In the genomic region with DNA sequence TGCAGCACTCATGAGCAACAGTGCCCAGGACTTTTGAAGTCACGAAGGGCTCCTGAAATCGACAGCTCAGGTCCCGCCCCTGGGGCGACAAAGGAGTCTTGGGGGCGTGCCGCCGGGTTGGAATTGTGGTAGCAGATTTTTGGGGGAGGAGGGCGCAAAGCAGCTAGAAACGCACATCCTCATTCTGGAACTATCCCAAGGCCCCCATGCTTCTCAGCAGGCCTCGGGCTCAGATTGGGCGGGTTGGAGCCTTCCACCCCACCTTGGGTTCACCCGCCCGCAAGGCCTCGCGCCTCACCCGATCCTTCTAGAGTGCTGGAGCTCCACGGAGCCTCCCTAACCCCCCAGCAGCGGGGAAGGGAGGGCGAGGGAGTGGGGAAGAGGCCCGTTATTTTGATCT, we compare ENCODE assay signal across 26 cellular contexts.
DNase-seq lines count a peak whose midpoint lies in the region; ATAC-seq, FAIRE-seq and TF ChIP-seq lines count a peak whose summit lies in the region.
"Had no signal": no experiment of that assay in that cellular context is flagged by ENCODE, and none has a peak within 500 bp of the region (broad histone marks: within the 10 kb centered on the region; RNA-seq: fewer than 3 reads in every experiment).

No MANE protein-coding gene starts in this region.

- no peak for TF ChIP-seq POLR2A in H1 (IDR thresholded peaks at IDR 0.05; ENCODE audit: control extremely low read depth in 1 of 2, low read depth in 2 of 2, low read length in 2 of 2)

- H4K20me1 ChIP-seq in GM23248 (ENCODE audit: insufficient read depth) (no peaks in the 10 kb centered on the region), H1 (replicated peaks in 1 of 2; ENCODE audit: control insufficient read depth in 1 of 2, insufficient read depth in 2 of 2, low read length in 2 of 2) (no peaks in the 10 kb centered on the region)

- H4K91ac ChIP-seq in H1 (replicated peaks; ENCODE audit: insufficient read length, low read length) = no peak overlapping the region

- H3F3A ChIP-seq in GM23248 (ENCODE audit: insufficient read depth) = peaks cover 52% of the 10 kb centered on the region

- intact Hi-C loops in kidney (cut with DNase I) = no loop called here

- H3K4me3 ChIP-seq in GM23248 (0 out of 2 replicates have a peak overlapping the region, but pooled peaks have one; percentile 98), H1 (ENCODE audit: extremely low read depth in 1 of 4, insufficient read depth in 2 of 4, low read depth in 3 of 4, low read length in 4 of 4) (peak overlapping the region; percentile 14 to 70 (median 47); a peak in 5 of 8 replicates), kidney (ENCODE audit: low read length in 2 of 2) (no peak overlapping the region), skeletal muscle satellite cell (ENCODE audit: low read length) (peak overlapping the region; percentile 87), SJCRH30 (no peak overlapping the region)
- H3K4me3 ChIP-seq: left lung had no signal

- H4K5ac ChIP-seq in H1 (ENCODE audit: insufficient read length, low read depth, low read length) = no peak overlapping the region

- CTCF ChIA-PET in H1 (lab: Charles Lee; ENCODE audit: partially characterized antibody) = interaction anchor here (0.7 to 2.3 kb wide), 3 partner anchors 25 to 219 kb away, joined by 3 to 10 read pairs (median 5); no protein-coding TSS in a partner anchor

- H2AFZ ChIP-seq in GM23248 (no peak overlapping the region), H1 (ENCODE audit: low read length) (no peak overlapping the region)

- WGBS in GM23248 (ENCODE audit: low coverage in 1 of 2, low lambda C conversion rate in 2 of 2, missing lambda C conversion rate in 2 of 2), 2 experiments = 74 to 79% methylated on average over 8 to 19 of the region's 20 CpGs
- WGBS in H1 (ENCODE audit: extremely low coverage in 1 of 2, insufficient coverage in 1 of 2, insufficient read length in 1 of 2, insufficient replicate concordance in 2 of 2, low coverage in 1 of 2, low lambda C conversion rate in 2 of 2, missing lambda C conversion rate in 1 of 2), 2 experiments = 15% methylated on average over 13 of the region's 20 CpGs; no CpG with 5 or more reads in 1 of the 2 experiments

- H3K27ac ChIP-seq in GM23248 (0 out of 2 replicates have a peak overlapping the region, but pooled peaks have one; percentile 53), H1 (ENCODE audit: low read depth, low read length) (no peak overlapping the region), kidney (ENCODE audit: low read depth in 2 of 2, low read length in 2 of 2) (peak overlapping the region in 1 of 2 donors; percentile 32), SJCRH30 (no peak overlapping the region)
- H3K27ac ChIP-seq: cardiac muscle cell, gastroesophageal sphincter, left lung, Peyer's patch, suprapubic skin had no signal

- no peak overlapping the region for H2BK15ac ChIP-seq in H1 (ENCODE audit: low read length)

- POLR2A ChIA-PET in H1 (lab: Charles Lee; ENCODE audit: partially characterized antibody) = interaction anchor here (0.7 to 0.8 kb wide), 2 partner anchors 24 to 44 kb away, joined by 3 read pairs; no protein-coding TSS in a partner anchor

- H2BK20ac ChIP-seq in H1 (ENCODE audit: low read length) = no peak overlapping the region

- no peak overlapping the region for H2BK12ac ChIP-seq in H1 (ENCODE audit: low read depth, low read length)

- peaks cover 14% of the 10 kb centered on the region; the same call in 1 of the 2 replicates for H3K23me2 ChIP-seq in H1 (ENCODE audit: low read depth, low read length)

- no peak for TF ChIP-seq RAD21 in H1 (IDR thresholded peaks at IDR 0.05 in 1 of 2, conservative IDR thresholded peaks at IDR 0.05 in 1 of 2; ENCODE audit: low read depth in 2 of 2, low read length in 2 of 2)

- H2AK5ac ChIP-seq in H1 (ENCODE audit: low read depth, low read length) = no peak overlapping the region

- H3K27me3 ChIP-seq in GM23248 (replicated peaks; ENCODE audit: insufficient read depth) (no peaks in the 10 kb centered on the region), H1 (replicated peaks in 1 of 4; ENCODE audit: control insufficient read depth in 3 of 4, extremely low read depth in 1 of 4, insufficient read depth in 3 of 4, low read length in 3 of 4) (peaks cover 17 to 41% (median 33%) of the 10 kb centered on the region in 4 experiments; a peak in 6 of 7 replicates), skeletal muscle satellite cell (ENCODE audit: control insufficient read depth, insufficient read depth, low read length) (no peaks in the 10 kb centered on the region), SJCRH30 (no peaks in the 10 kb centered on the region)

- H3K4ac ChIP-seq in H1 (replicated peaks; ENCODE audit: insufficient read length, low read depth, low read length) = no peak overlapping the region

- no peaks in the 10 kb centered on the region for H3K9me3 ChIP-seq in GM23248 (ENCODE audit: low read depth)
- H3K9me3 ChIP-seq in H1 (ENCODE audit: insufficient read depth in 2 of 2, low read depth in 1 of 2, low read length in 1 of 2) = no peaks in the 10 kb centered on the region
- H3K9me3 ChIP-seq in kidney (ENCODE audit: control insufficient read depth in 1 of 2, low read length in 2 of 2) = no peaks in the 10 kb centered on the region
- no peaks in the 10 kb centered on the region for H3K9me3 ChIP-seq in skeletal muscle satellite cell (replicated peaks; ENCODE audit: low read length)
- no peaks in the 10 kb centered on the region for H3K9me3 ChIP-seq in SJCRH30 (replicated peaks)
- H3K9me3 ChIP-seq: gastroesophageal sphincter, left lung, Peyer's patch, suprapubic skin had no signal

- peak overlapping the region; percentile 89; the same call in 1 of the 2 replicates for H3K9ac ChIP-seq in GM23248
- no peak overlapping the region; a peak in 1 of 7 replicates for H3K9ac ChIP-seq in H1 (replicated peaks in 1 of 4; ENCODE audit: extremely low read depth in 1 of 4, low read depth in 3 of 4, low read length in 3 of 4)
- H3K9ac ChIP-seq in kidney (ENCODE audit: low read length in 2 of 2) = no peak overlapping the region
- H3K9ac ChIP-seq in skeletal muscle satellite cell (ENCODE audit: low read depth, low read length) = peak overlapping the region; percentile 90

- H3K4me1 ChIP-seq in GM23248 (ENCODE audit: insufficient read depth) (peaks cover 3% of the 10 kb centered on the region; the same call in 1 of the 2 replicates), H1 (replicated peaks in 1 of 4; ENCODE audit: control insufficient read depth in 3 of 4, insufficient read depth in 4 of 4, low read length in 3 of 4) (peaks cover 2 to 22% (median 13%) of the 10 kb centered on the region in 4 experiments; a peak in 6 of 7 replicates), kidney (ENCODE audit: control insufficient read depth in 1 of 2, insufficient read depth in 1 of 2, low read depth in 1 of 2, low read length in 2 of 2) (peaks cover 0 to 2% of the 10 kb centered on the region in 2 donors), skeletal muscle satellite cell (ENCODE audit: control insufficient read depth, insufficient read depth, low read length) (peaks cover 19% of the 10 kb centered on the region), SJCRH30 (peaks cover 21% of the 10 kb centered on the region)

- no peak overlapping the region for H3K14ac ChIP-seq in H1 (ENCODE audit: insufficient read length)

- peak overlapping the region; percentile 68 for H4K8ac ChIP-seq in H1 (ENCODE audit: extremely low read depth, insufficient read depth, low read length)

- no peak overlapping the region for H2BK120ac ChIP-seq in H1 (replicated peaks; ENCODE audit: low read depth, low read length)

- H2BK5ac ChIP-seq in H1 (ENCODE audit: low read depth, low read length) = no peak overlapping the region

- ATAC-seq in GM19452 (IDR thresholded peaks at IDR 0.05; ENCODE audit: unreplicated experiment) (no peak), HG02884 (IDR thresholded peaks at IDR 0.05; ENCODE audit: unreplicated experiment) (no peak)
- ATAC-seq: CD8-positive, alpha-beta T cell; gastroesophageal sphincter had no signal

- TF ChIP-seq CTCF in H1 (IDR thresholded peaks at IDR 0.05; ENCODE audit: control extremely low read depth in 1 of 3, insufficient read depth in 1 of 3, low read depth in 1 of 3, low read length in 3 of 3) (no peak), kidney (IDR thresholded peaks at IDR 0.05; ENCODE audit: borderline replicate concordance, extremely low read depth, insufficient read depth) (no peak)

- no peak overlapping the region for H3K23ac ChIP-seq in H1 (ENCODE audit: insufficient read length)

- H3K18ac ChIP-seq in H1 (ENCODE audit: extremely low read depth, low read length) = no peak overlapping the region

- H3K4me2 ChIP-seq in GM23248 (ENCODE audit: unreplicated experiment) (no peak overlapping the region), H1 (ENCODE audit: insufficient read depth in 1 of 2, low read depth in 2 of 2, low read length in 2 of 2) (peak overlapping the region; percentile 71 to 87), skeletal muscle satellite cell (ENCODE audit: low read length) (peak overlapping the region; percentile 90)

- FAIRE-seq in H1 (lab: Jason Lieb, UNC) (no peak), kidney (lab: Jason Lieb, UNC) (no peak)
- FAIRE-seq: GM12891, H54 had no signal

- H3K9me2 ChIP-seq in GM23248 (ENCODE audit: insufficient read depth) = no peaks in the 10 kb centered on the region

- H3K36me3 ChIP-seq in GM23248 (ENCODE audit: low read depth) = no peaks in the 10 kb centered on the region; the same call in 1 of the 2 replicates
- no peaks in the 10 kb centered on the region for H3K36me3 ChIP-seq in H1 (ENCODE audit: control insufficient read depth in 2 of 4, insufficient read depth in 4 of 4, low read length in 3 of 4)
- no peaks in the 10 kb centered on the region for H3K36me3 ChIP-seq in kidney (ENCODE audit: control insufficient read depth in 1 of 2, insufficient read depth in 2 of 2, low read length in 2 of 2)
- peaks cover 11% of the 10 kb centered on the region for H3K36me3 ChIP-seq in skeletal muscle satellite cell (ENCODE audit: insufficient read depth, low read length)
- peaks cover 32% of the 10 kb centered on the region for H3K36me3 ChIP-seq in SJCRH30
- H3K36me3 ChIP-seq: cardiac muscle cell, gastroesophageal sphincter, left lung, Peyer's patch, suprapubic skin had no signal

- no peak for DNase-seq in GM23248
- no peak for DNase-seq in H1 (ENCODE audit: low read depth in 1 of 2, low spot score in 2 of 2)
- peak; percentile 67 for DNase-seq in kidney
- DNase-seq in SJCRH30 = no peak
- no peak for DNase-seq in NCI-H128 (lab: John Stamatoyannopoulos, UW; ENCODE audit: unreplicated experiment)
- DNase-seq: activated B cell treated with CpG ODN at 0.5 μM for 24 hours; activated CD4-positive, alpha-beta memory T cell treated with anti-CD3 and anti-CD28 coated beads for 36 hours; CD8-positive, alpha-beta T cell; dermis blood vessel endothelial cell; DMS53; Kasumi-1; left lung; midbrain; NCI-H1092; Peyer's patch; retina; stimulated activated CD4-positive, alpha-beta T cell treated with anti-CD3 and anti-CD28 coated beads, Interleukin-15, amount 100 ng/mL, for 24 hours; T-helper 9 cell had no signal

- H3K79me1 ChIP-seq in H1 (ENCODE audit: low read depth, low read length) = no peaks in the 10 kb centered on the region

- no peak overlapping the region for H3K56ac ChIP-seq in H1 (replicated peaks; ENCODE audit: insufficient read length, low read depth, low read length)

- no peak for TF ChIP-seq EP300 in H1 (IDR thresholded peaks at IDR 0.05; ENCODE audit: borderline replicate concordance in 1 of 2, low read depth in 2 of 2, low read length in 2 of 2)

- H3K79me2 ChIP-seq in GM23248 (ENCODE audit: insufficient read depth) = peaks cover 36% of the 10 kb centered on the region
- no peaks in the 10 kb centered on the region for H3K79me2 ChIP-seq in H1 (ENCODE audit: control insufficient read depth in 1 of 2, insufficient read depth in 2 of 2, low read length in 2 of 2)

- in situ Hi-C loops in GM23248 (cut with MboI) = no loop called here

Comparison
In these comparisons a context has a peak if more than half of its experiments do, and no peak if none do; other contexts are left out.
1. H3K4me3 ChIP-seq: peak in GM23248 (single experiment), H1 (4 of 4) and skeletal muscle satellite cell (single experiment); none in kidney (0 of 2) and SJCRH30 (single experiment).
2. H3K9ac ChIP-seq: peak in GM23248 (single experiment) and skeletal muscle satellite cell (single experiment); none in H1 (0 of 4) and kidney (0 of 2).